9 cellular contexts compared by ENCODE assay signal in genomic region chr3:165195628-165196576, GRCh38. TPM values are rescaled to one million over a fixed set of nuclear protein-coding genes. Genes with fewer than 3 reads are reported as not detected.
DNase-seq lines count a peak whose midpoint lies in the region; ATAC-seq and TF ChIP-seq lines count a peak whose summit lies in the region.
"Had no signal": no experiment of that assay in that cellular context is flagged by ENCODE, and none has a peak within 500 bp of the region (broad histone marks: within the 10 kb centered on the region; RNA-seq: fewer than 3 reads in every experiment).

SLITRK3 (minus strand) TSS chr3:165196384; CDS start chr3:165190830, 5,554 bp downstream.

- 4% methylated on average over 43 of the region's 43 CpGs for WGBS in liver

- no peak within 1 kb of the TSS for H3K27ac ChIP-seq in brain microvascular endothelial cell
- peak within 1 kb of the TSS; percentile 51 to 71 for H3K27ac ChIP-seq in liver (ENCODE audit: low read depth in 1 of 2, low read length in 2 of 2)
- no peak within 1 kb of the TSS for H3K27ac ChIP-seq in thoracic aorta

- TF ChIP-seq RAD21 in liver (IDR thresholded peaks at IDR 0.05) = no peak

- H3K27me3 Mint-ChIP-seq in activated CD4-positive, alpha-beta memory T cell treated with anti-CD3 and anti-CD28 coated beads for 36 hours = peaks cover 53% of the 10 kb centered on the region
- peaks cover 47% of the 10 kb centered on the region for H3K27me3 Mint-ChIP-seq in activated CD4-positive, alpha-beta memory T cell treated with anti-CD3 and anti-CD28 coated beads, Interleukin-2, amount 10 ng/mL, durations not matched to agents 7 days and 5 days

- H3K4me1 Mint-ChIP-seq in activated CD4-positive, alpha-beta memory T cell treated with anti-CD3 and anti-CD28 coated beads for 36 hours (ENCODE audit: low read depth) = peaks cover 19% of the 10 kb centered on the region
- H3K4me1 Mint-ChIP-seq in activated CD4-positive, alpha-beta memory T cell treated with anti-CD3 and anti-CD28 coated beads, Interleukin-2, amount 10 ng/mL, durations not matched to agents 7 days and 5 days = peaks cover 2% of the 10 kb centered on the region

- no peaks in the 10 kb centered on the region for H3K36me3 Mint-ChIP-seq in activated CD4-positive, alpha-beta memory T cell treated with anti-CD3 and anti-CD28 coated beads for 36 hours
- H3K36me3 Mint-ChIP-seq in activated CD4-positive, alpha-beta memory T cell treated with anti-CD3 and anti-CD28 coated beads, Interleukin-2, amount 10 ng/mL, durations not matched to agents 7 days and 5 days (ENCODE audit: low read depth) = no peaks in the 10 kb centered on the region

- intact Hi-C loops in activated CD4-positive, alpha-beta memory T cell treated with anti-CD3 and anti-CD28 coated beads for 36 hours (cut with micrococcal nuclease) = no loop called here

- ATAC-seq in thoracic aorta (ENCODE audit: insufficient number of reproducible peaks, low FRiP score, low read depth) = no peak

- DNase-seq in activated CD4-positive, alpha-beta memory T cell treated with anti-CD3 and anti-CD28 coated beads for 36 hours = no peak
- no peak for DNase-seq in activated CD4-positive, alpha-beta memory T cell treated with anti-CD3 and anti-CD28 coated beads, Interleukin-2, amount 10 ng/mL, durations not matched to agents 7 days and 5 days
- DNase-seq in brain microvascular endothelial cell (no peak), thoracic aorta (ENCODE audit: low spot score) (no peak), AG08396 (ENCODE audit: low spot score) (no peak), SKM-1 (lab: John Stamatoyannopoulos, UW; ENCODE audit: unreplicated experiment) (no peak), dedifferentiated amniotic fluid mesenchymal stem cell (ENCODE audit: extremely low spot score) (no peak)

- POLR2A ChIA-PET in activated CD4-positive, alpha-beta memory T cell treated with anti-CD3 and anti-CD28 coated beads for 36 hours (lab: Charles Lee) = no interaction called here
- POLR2A ChIA-PET in activated CD4-positive, alpha-beta memory T cell treated with anti-CD3 and anti-CD28 coated beads, Interleukin-2, amount 10 ng/mL, durations not matched to agents 7 days and 5 days (lab: Charles Lee) = no interaction called here

- TF ChIP-seq CTCF in brain microvascular endothelial cell (IDR thresholded peaks at IDR 0.05; ENCODE audit: low read depth, low read length, missing control alignments) = no peak
- no peak for TF ChIP-seq CTCF in liver (IDR thresholded peaks at IDR 0.05; ENCODE audit: low read depth, low read length, missing input control)
- TF ChIP-seq CTCF in thoracic aorta (IDR thresholded peaks at IDR 0.05) = no peak

- peak within 1 kb of the TSS; percentile 51 for H3K4me3 Mint-ChIP-seq in activated CD4-positive, alpha-beta memory T cell treated with anti-CD3 and anti-CD28 coated beads for 36 hours
- H3K4me3 Mint-ChIP-seq in activated CD4-positive, alpha-beta memory T cell treated with anti-CD3 and anti-CD28 coated beads, Interleukin-2, amount 10 ng/mL, durations not matched to agents 7 days and 5 days = no peak within 1 kb of the TSS

- H3K36me3 ChIP-seq in brain microvascular endothelial cell (replicated peaks) (no peaks in the 10 kb centered on the region), liver (ENCODE audit: control insufficient read depth in 4 of 4, insufficient read depth in 3 of 4, low read depth in 1 of 4, low read length in 3 of 4) (no peaks in the 10 kb centered on the region), thoracic aorta (no peaks in the 10 kb centered on the region)

- H3K4me3 ChIP-seq in brain microvascular endothelial cell (ENCODE audit: low read depth, low read length) (peak within 1 kb of the TSS; percentile 60), liver (ENCODE audit: low read depth in 1 of 3, low read length in 3 of 3) (peak within 1 kb of the TSS; percentile 62 to 89 (median 83)), thoracic aorta (peak within 1 kb of the TSS; percentile 66)

- in situ Hi-C loops in brain microvascular endothelial cell (cut with HindIII; ENCODE audit: low pct_ligation_motif_present, low sequenced_read_pairs) = no loop called here

- H3K9me3 Mint-ChIP-seq in activated CD4-positive, alpha-beta memory T cell treated with anti-CD3 and anti-CD28 coated beads for 36 hours = no peaks in the 10 kb centered on the region
- H3K9me3 Mint-ChIP-seq in activated CD4-positive, alpha-beta memory T cell treated with anti-CD3 and anti-CD28 coated beads, Interleukin-2, amount 10 ng/mL, durations not matched to agents 7 days and 5 days = no peaks in the 10 kb centered on the region

- H3K27ac Mint-ChIP-seq in activated CD4-positive, alpha-beta memory T cell treated with anti-CD3 and anti-CD28 coated beads for 36 hours = no peak within 1 kb of the TSS
- no peak within 1 kb of the TSS for H3K27ac Mint-ChIP-seq in activated CD4-positive, alpha-beta memory T cell treated with anti-CD3 and anti-CD28 coated beads, Interleukin-2, amount 10 ng/mL, durations not matched to agents 7 days and 5 days

- CTCF ChIA-PET in activated CD4-positive, alpha-beta memory T cell treated with anti-CD3 and anti-CD28 coated beads for 36 hours (lab: Charles Lee) = interaction anchor here (1.2 kb wide), 1 partner anchor 11 kb away, joined by 3 read pairs; no protein-coding TSS in a partner anchor
- CTCF ChIA-PET in activated CD4-positive, alpha-beta memory T cell treated with anti-CD3 and anti-CD28 coated beads, Interleukin-2, amount 10 ng/mL, durations not matched to agents 7 days and 5 days (lab: Charles Lee) = interaction anchor here (1.1 to 1.8 kb wide), 2 partner anchors 10 to 11 kb away, joined by 3 to 4 read pairs; no protein-coding TSS in a partner anchor

- H3K27me3 ChIP-seq in brain microvascular endothelial cell (replicated peaks) (peaks cover 36% of the 10 kb centered on the region), liver (ENCODE audit: control insufficient read depth in 4 of 4, insufficient read depth in 4 of 4, low read length in 3 of 4) (peaks cover 0 to 4% (median 1%) of the 10 kb centered on the region in 4 donors), thoracic aorta (replicated peaks; ENCODE audit: insufficient read depth) (peaks cover 16% of the 10 kb centered on the region)

- H3K9me3 ChIP-seq in liver (ENCODE audit: control insufficient read depth in 4 of 4, low read length in 3 of 4) = no peaks in the 10 kb centered on the region
- no peaks in the 10 kb centered on the region for H3K9me3 ChIP-seq in thoracic aorta

- H3K4me1 ChIP-seq in liver (ENCODE audit: control insufficient read depth in 4 of 4, insufficient read depth in 4 of 4, low read length in 3 of 4) = peaks cover 0 to 27% (median 20%) of the 10 kb centered on the region in 4 donors
- H3K4me1 ChIP-seq in thoracic aorta (ENCODE audit: control insufficient read depth in 1 of 2, low read depth in 2 of 2) = peaks cover 11 to 36% of the 10 kb centered on the region in 2 donors

- H3K9ac ChIP-seq in liver (ENCODE audit: low read depth in 1 of 2, low read length in 2 of 2) = peak within 1 kb of the TSS; percentile 22 to 58

TF ChIP-seq in liver, 16 proteins besides CTCF, POLR2A, EP300 and RAD21 (continues in another document):
- TF ChIP-seq ATF3 (IDR thresholded peaks at IDR 0.05) (no peak), RXRA (IDR thresholded peaks at IDR 0.05) (no peak), GABPA (IDR thresholded peaks at IDR 0.05 in 1 of 2, conservative IDR thresholded peaks at IDR 0.05 in 1 of 2) (no peak), NR2F2 (IDR thresholded peaks at IDR 0.05) (no peak), YY1 (IDR thresholded peaks at IDR 0.05) (no peak), ZBTB33 (IDR thresholded peaks at IDR 0.05) (no peak), JUND (IDR thresholded peaks at IDR 0.05) (no peak), HNF4A (conservative IDR thresholded peaks at IDR 0.05) (no peak), FOXA2 (IDR thresholded peaks at IDR 0.05) (no peak), EGR1 (IDR thresholded peaks at IDR 0.05; ENCODE audit: low read depth in 2 of 2) (no peak), FOXA1 (IDR thresholded peaks at IDR 0.05) (no peak), HNF4G (IDR thresholded peaks at IDR 0.05) (no peak), SP1 (IDR thresholded peaks at IDR 0.05) (no peak), TAF1 (conservative IDR thresholded peaks at IDR 0.05) (no peak)

RNA-seq across cellular contexts. Expression of gene SLITRK3, which starts in this region (rescaled TPM):
- total RNA-seq in activated CD4-positive, alpha-beta memory T cell treated with anti-CD3 and anti-CD28 coated beads for 36 hours = not detected
- total RNA-seq in activated CD4-positive, alpha-beta memory T cell treated with anti-CD3 and anti-CD28 coated beads, Interleukin-2, amount 10 ng/mL, durations not matched to agents 7 days and 5 days = not detected
- under 1 TPM; 0.05 to 0.92 TPM for total RNA-seq in liver
- 1 to 10 TPM; 2.8 to 4.2 TPM for polyA plus RNA-seq in liver
- total RNA-seq in thoracic aorta = under 1 TPM in 1 of 2 donors, not detected in 1; 0.14 TPM
- total RNA-seq: renal cortical epithelial cell had no signal

Comparison
In these comparisons a context has a peak if more than half of its experiments do, and no peak if none do; other contexts are left out.
1. H3K27ac ChIP-seq: peak in liver (2 of 2); none in brain microvascular endothelial cell (single experiment) and thoracic aorta (0 of 2).
2. Peak in every context shown above with its lines, with median percentiles within 50 percentile points of each other: H3K4me3 ChIP-seq.